ENCODE assay signal across 9 cellular contexts in genomic region chr17:57370051-57370581, GRCh38.
DNase-seq lines count a peak whose midpoint lies in the region; ATAC-seq and TF ChIP-seq lines count a peak whose summit lies in the region.
"Had no signal": no experiment of that assay in that cellular context is flagged by ENCODE, and none has a peak within 500 bp of the region (broad histone marks: within the 10 kb centered on the region; RNA-seq: fewer than 3 reads in every experiment).

No MANE protein-coding gene starts in this region.

- peak; percentile 81 for ATAC-seq in GM18511 (IDR thresholded peaks at IDR 0.05; ENCODE audit: unreplicated experiment)
- peak; percentile 45 for ATAC-seq in HG03108 (IDR thresholded peaks at IDR 0.05; ENCODE audit: unreplicated experiment)
- ATAC-seq in GM21390 (IDR thresholded peaks at IDR 0.05; ENCODE audit: unreplicated experiment), result no peak
- ATAC-seq in GM21367 (IDR thresholded peaks at IDR 0.05; ENCODE audit: unreplicated experiment), result no peak

- H3K27ac Mint-ChIP-seq in brain (peak overlapping the region; percentile 60 to 90 (median 75)), neural crest cell (ENCODE audit: unreplicated experiment) (peak overlapping the region; percentile 79)
- H3K27ac Mint-ChIP-seq: memory B cell had no signal

- DNase-seq in neural crest cell (ENCODE audit: low read depth, low spot score) (no peak), SK-N-DZ (ENCODE audit: low spot score) (no peak), NCI-H187 treated with DMSO at 0.1 percent for 48 hours (lab: John Stamatoyannopoulos, UW) (no peak)

- H3K9me3 Mint-ChIP-seq in brain (peaks cover 6 to 20% (median 15%) of the 10 kb centered on the region in 5 experiments), neural crest cell (peaks cover 8% of the 10 kb centered on the region)
- H3K9me3 Mint-ChIP-seq: memory B cell had no signal

- TF ChIP-seq CTCF in brain (conservative IDR thresholded peaks at IDR 0.05) (no peak), neural crest cell (conservative IDR thresholded peaks at IDR 0.05) (no peak)

- peaks cover 62% of the 10 kb centered on the region for H3K4me1 Mint-ChIP-seq in brain
- H3K4me1 Mint-ChIP-seq in neural crest cell, result peaks cover 48% of the 10 kb centered on the region

- peaks cover 29% of the 10 kb centered on the region for H3K36me3 Mint-ChIP-seq in brain
- H3K36me3 Mint-ChIP-seq in neural crest cell (ENCODE audit: low read depth), result peaks cover 24% of the 10 kb centered on the region

- no peaks in the 10 kb centered on the region for H3K27me3 Mint-ChIP-seq in brain
- no peaks in the 10 kb centered on the region for H3K27me3 Mint-ChIP-seq in neural crest cell (ENCODE audit: low read depth)
- H3K27me3 Mint-ChIP-seq: memory B cell had no signal

- H3K4me3 Mint-ChIP-seq in brain (no peak overlapping the region), neural crest cell (no peak overlapping the region)
- H3K4me3 Mint-ChIP-seq: memory B cell had no signal

Comparison
In these comparisons a context has a peak if more than half of its experiments do, and no peak if none do; other contexts are left out.
1. ATAC-seq: peak in GM18511 (single experiment) and HG03108 (single experiment); none in GM21390 (single experiment) and GM21367 (single experiment).